10 cellular contexts compared by ENCODE assay signal in the genomic region with DNA sequence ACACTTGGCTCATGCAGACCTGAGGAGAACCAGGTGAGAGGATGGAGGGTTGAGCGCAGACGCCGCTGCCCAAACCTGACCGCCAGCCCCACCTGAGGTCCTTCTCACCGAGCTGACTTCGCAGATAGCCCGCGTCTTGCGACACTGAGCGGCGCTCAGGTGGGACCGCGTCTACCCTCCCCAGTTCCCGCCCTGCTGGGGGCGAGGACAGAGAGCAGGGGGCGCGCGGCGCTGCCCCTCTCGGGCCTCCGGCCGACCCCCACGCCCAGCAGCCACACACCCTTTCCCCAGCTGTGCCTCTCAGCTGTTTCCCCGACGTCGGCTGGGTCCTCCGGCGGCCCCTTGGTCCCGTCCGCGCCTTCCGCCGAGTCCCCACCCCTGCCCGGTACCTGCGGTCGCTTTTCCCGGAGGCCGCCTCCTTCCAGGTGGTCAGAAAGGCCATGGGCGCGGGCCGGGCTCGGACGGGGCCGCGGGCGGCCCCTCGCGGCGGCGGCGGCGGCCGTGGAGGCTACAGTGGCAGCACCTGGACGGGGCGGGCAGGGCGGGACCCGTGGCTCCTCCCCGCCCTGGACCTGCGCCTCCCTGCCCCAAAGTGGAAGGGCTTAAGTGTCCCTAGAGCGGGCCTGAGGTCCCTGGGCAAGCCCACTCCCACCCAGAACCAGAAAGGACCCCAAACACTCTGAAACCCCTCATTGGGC. TPM values are rescaled to one million over a fixed set of nuclear protein-coding genes. Genes with fewer than 3 reads are reported as not detected.
DNase-seq lines count a peak whose midpoint lies in the region; TF ChIP-seq lines count a peak whose summit lies in the region.
"Had no signal": no experiment of that assay in that cellular context is flagged by ENCODE, and none has a peak within 500 bp of the region (broad histone marks: within the 10 kb centered on the region; RNA-seq: fewer than 3 reads in every experiment).

No MANE protein-coding gene starts in this region.

- DNase-seq in DMS53 treated with DMSO at 0.1 percent for 48 hours (lab: John Stamatoyannopoulos, UW; ENCODE audit: unreplicated experiment) = peak; percentile 57
- peak; percentile 31 for DNase-seq in NCI-H510A treated with DMSO at 0.1 percent for 48 hours (lab: John Stamatoyannopoulos, UW)
- DNase-seq in esophagus muscularis mucosa (ENCODE audit: extremely low spot score) = no peak
- peak; percentile 54 for DNase-seq in nephron progenitor cell
- no peak for DNase-seq in activated CD4-positive, alpha-beta memory T cell treated with anti-CD3 and anti-CD28 coated beads for 36 hours
- DNase-seq in GF-D8 (lab: John Stamatoyannopoulos, UW) = no peak
- DNase-seq in GM19240 (ENCODE audit: insufficient read length, low spot score) = no peak
- no peak for DNase-seq in stimulated activated CD4-positive, alpha-beta T cell treated with anti-CD3 and anti-CD28 coated beads, Interleukin-2, amount 100 ng/mL, for 24 hours
- DNase-seq: activated T-cell treated with anti-CD3 and anti-CD28 coated beads for 4 hours; stimulated activated CD4-positive, alpha-beta T cell treated with anti-CD3 and anti-CD28 coated beads, Interleukin-4, amount 100 ng/mL, for 1 hour had no signal

- H3K27ac ChIP-seq in esophagus muscularis mucosa (replicated peaks in 1 of 4) = no peak overlapping the region

- TF ChIP-seq CTCF in esophagus muscularis mucosa (IDR thresholded peaks at IDR 0.05) (no peak), nephron progenitor cell (IDR thresholded peaks at IDR 0.05) (no peak)

- POLR2A ChIA-PET in activated CD4-positive, alpha-beta memory T cell treated with anti-CD3 and anti-CD28 coated beads for 36 hours (lab: Charles Lee) = no interaction called here

- H3K4me1 Mint-ChIP-seq in nephron progenitor cell = no peaks in the 10 kb centered on the region
- H3K4me1 Mint-ChIP-seq in activated CD4-positive, alpha-beta memory T cell treated with anti-CD3 and anti-CD28 coated beads for 36 hours (ENCODE audit: low read depth) = no peaks in the 10 kb centered on the region

- peaks cover 5 to 13% (median 11%) of the 10 kb centered on the region in 4 donors for H3K4me1 ChIP-seq in esophagus muscularis mucosa

- intact Hi-C loops in esophagus muscularis mucosa (cut with DNase I) = no loop called here
- intact Hi-C loops in activated CD4-positive, alpha-beta memory T cell treated with anti-CD3 and anti-CD28 coated beads for 36 hours (cut with micrococcal nuclease) = no loop called here

- H3K27ac Mint-ChIP-seq in nephron progenitor cell = no peak overlapping the region
- no peak overlapping the region for H3K27ac Mint-ChIP-seq in activated CD4-positive, alpha-beta memory T cell treated with anti-CD3 and anti-CD28 coated beads for 36 hours

- H3K4me3 ChIP-seq in esophagus muscularis mucosa = peak overlapping the region in 3 of 4 donors; percentile 7 to 36 (median 22)

- peaks cover 65% of the 10 kb centered on the region for H3K27me3 Mint-ChIP-seq in nephron progenitor cell (ENCODE audit: low read depth, poor library complexity)
- peaks cover 39% of the 10 kb centered on the region for H3K27me3 Mint-ChIP-seq in activated CD4-positive, alpha-beta memory T cell treated with anti-CD3 and anti-CD28 coated beads for 36 hours

- no peak overlapping the region for H3K4me3 Mint-ChIP-seq in nephron progenitor cell
- H3K4me3 Mint-ChIP-seq in activated CD4-positive, alpha-beta memory T cell treated with anti-CD3 and anti-CD28 coated beads for 36 hours = no peak overlapping the region

- CTCF ChIA-PET in activated CD4-positive, alpha-beta memory T cell treated with anti-CD3 and anti-CD28 coated beads for 36 hours (lab: Charles Lee) = interaction anchor here (1.2 kb wide), 1 partner anchor 9 kb away, joined by 3 read pairs; no protein-coding TSS in a partner anchor

- under 1% methylated on average over 42 of the region's 60 CpGs for WGBS in esophagus muscularis mucosa

- TF ChIP-seq POLR2A in esophagus muscularis mucosa (IDR thresholded peaks at IDR 0.05; ENCODE audit: low read depth) = no peak

- no peaks in the 10 kb centered on the region for H3K9me3 Mint-ChIP-seq in nephron progenitor cell
- no peaks in the 10 kb centered on the region for H3K9me3 Mint-ChIP-seq in activated CD4-positive, alpha-beta memory T cell treated with anti-CD3 and anti-CD28 coated beads for 36 hours

- H3K36me3 Mint-ChIP-seq in nephron progenitor cell (ENCODE audit: low read depth) = no peaks in the 10 kb centered on the region
- H3K36me3 Mint-ChIP-seq in activated CD4-positive, alpha-beta memory T cell treated with anti-CD3 and anti-CD28 coated beads for 36 hours = no peaks in the 10 kb centered on the region

- no peaks in the 10 kb centered on the region for H3K36me3 ChIP-seq in esophagus muscularis mucosa

- TF ChIP-seq EP300 in esophagus muscularis mucosa (IDR thresholded peaks at IDR 0.05) = no peak

- H3K9me3 ChIP-seq in esophagus muscularis mucosa = no peaks in the 10 kb centered on the region

- peaks cover 6 to 52% (median 14%) of the 10 kb centered on the region in 4 donors for H3K27me3 ChIP-seq in esophagus muscularis mucosa

RNA-seq across cellular contexts. Expression of a gene that starts 14.4 kb away (rescaled TPM):
- 1 to 10 TPM in 1 of 4 donors, under 1 TPM in 2, not detected in 1; 0.17 to 2.5 (median 0.52) TPM for total RNA-seq in esophagus muscularis mucosa
- under 1 TPM in 1 of 2 experiments, not detected in 1; 0.19 TPM for total RNA-seq in activated CD4-positive, alpha-beta memory T cell treated with anti-CD3 and anti-CD28 coated beads for 36 hours

Comparison
In these comparisons a context has a peak if more than half of its experiments do, and no peak if none do; other contexts are left out.
1. DNase-seq: peak in DMS53 treated with DMSO at 0.1 percent for 48 hours (single experiment), NCI-H510A treated with DMSO at 0.1 percent for 48 hours (single experiment) and nephron progenitor cell (single experiment); none in esophagus muscularis mucosa (single experiment), activated CD4-positive, alpha-beta memory T cell treated with anti-CD3 and anti-CD28 coated beads for 36 hours (single experiment), GF-D8 (single experiment), GM19240 (single experiment) and stimulated activated CD4-positive, alpha-beta T cell treated with anti-CD3 and anti-CD28 coated beads, Interleukin-2, amount 100 ng/mL, for 24 hours (0 of 2).